Comparison of ENCODE assay signal across 9 cellular contexts in the genomic region with DNA sequence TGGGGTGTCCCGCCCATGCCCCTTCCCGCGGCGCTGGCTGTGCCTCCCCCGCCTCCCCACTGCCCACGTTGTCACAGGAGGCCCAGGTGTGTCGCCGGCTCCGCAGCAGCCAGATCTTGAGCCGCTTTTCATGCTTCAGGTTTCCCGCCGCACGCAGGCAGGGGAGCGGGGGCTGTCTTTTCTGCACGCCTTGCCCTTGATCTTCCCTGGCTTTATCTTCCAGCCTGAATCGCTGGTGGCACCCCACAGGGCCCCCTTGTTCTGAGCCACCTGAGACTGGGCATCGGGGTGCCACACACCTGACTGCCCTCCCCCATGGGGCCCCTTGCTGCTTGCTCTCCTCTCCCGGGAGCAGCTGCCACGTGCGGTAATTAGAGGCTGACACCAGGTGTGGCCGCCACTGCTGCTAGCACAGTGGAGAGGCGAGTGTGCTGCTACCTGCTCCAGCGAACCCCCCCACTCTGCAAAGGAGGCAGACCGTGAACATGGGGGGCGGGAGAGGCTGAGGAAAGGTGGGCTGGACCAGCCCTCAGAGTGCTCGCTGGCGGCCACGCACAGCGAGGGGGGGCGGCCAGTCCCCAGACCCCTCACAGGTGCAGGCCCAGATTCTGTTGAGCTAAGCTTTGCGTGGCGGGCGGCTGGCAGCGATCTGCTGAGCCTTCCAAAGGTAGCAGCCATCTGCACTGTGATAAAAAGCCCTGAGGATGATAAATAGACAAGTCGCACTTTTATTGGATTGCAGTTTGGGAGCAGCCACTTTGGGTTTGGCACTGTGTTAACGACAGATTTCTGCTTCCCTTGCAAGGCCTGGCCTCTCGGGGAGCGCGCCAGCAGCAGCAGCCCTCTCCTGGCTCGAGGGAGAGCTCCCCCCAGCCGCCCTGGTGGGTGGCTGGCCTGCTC.
DNase-seq lines count a peak whose midpoint lies in the region; ATAC-seq and TF ChIP-seq lines count a peak whose summit lies in the region.
"Had no signal": no experiment of that assay in that cellular context is flagged by ENCODE, and none has a peak within 500 bp of the region (broad histone marks: within the 10 kb centered on the region; RNA-seq: fewer than 3 reads in every experiment).

No MANE protein-coding gene starts in this region.

- no peaks in the 10 kb centered on the region for H3K9me3 Mint-ChIP-seq in naive thymus-derived CD8-positive, alpha-beta T cell
- no peaks in the 10 kb centered on the region for H3K9me3 Mint-ChIP-seq in activated CD8-positive, alpha-beta memory T cell treated with anti-CD3 and anti-CD28 coated beads, Interleukin-2, amount 10 ng/mL, durations not matched to agents 7 days and 5 days (ENCODE audit: low read depth)

- peak overlapping the region in 6 of 10 donors; percentile 33 to 57 (median 48) for H3K4me3 Mint-ChIP-seq in naive thymus-derived CD8-positive, alpha-beta T cell
- H3K4me3 Mint-ChIP-seq in activated CD8-positive, alpha-beta memory T cell treated with anti-CD3 and anti-CD28 coated beads, Interleukin-2, amount 10 ng/mL, durations not matched to agents 7 days and 5 days = no peak overlapping the region

- H3K9me3 ChIP-seq in SJCRH30 (replicated peaks) = no peaks in the 10 kb centered on the region
- H3K9me3 ChIP-seq: upper lobe of left lung had no signal

- no peaks in the 10 kb centered on the region for H3K27me3 Mint-ChIP-seq in naive thymus-derived CD8-positive, alpha-beta T cell
- no peaks in the 10 kb centered on the region for H3K27me3 Mint-ChIP-seq in activated CD8-positive, alpha-beta memory T cell treated with anti-CD3 and anti-CD28 coated beads, Interleukin-2, amount 10 ng/mL, durations not matched to agents 7 days and 5 days

- POLR2A ChIA-PET in naive thymus-derived CD8-positive, alpha-beta T cell (lab: Charles Lee) = interaction anchor here (0.7 to 6.5 kb wide), 7 partner anchors 8 to 168 kb away, joined by 3 to 87 read pairs (median 4); partner anchors contain the start of gene GSE1
- POLR2A ChIA-PET in HEK293T (lab: Yijun Ruan, JAX) = no interaction called here

- no peak for ATAC-seq in naive thymus-derived CD8-positive, alpha-beta T cell
- ATAC-seq in activated CD8-positive, alpha-beta memory T cell treated with anti-CD3 and anti-CD28 coated beads, Interleukin-2, amount 10 ng/mL, durations not matched to agents 7 days and 5 days = no peak

- H3K36me3 ChIP-seq in SJCRH30 = no peaks in the 10 kb centered on the region
- H3K36me3 ChIP-seq: upper lobe of left lung had no signal

- DNase-seq in DMS79 (lab: John Stamatoyannopoulos, UW) (peak; percentile 84), NCI-H146 treated with DMSO at 0.1 percent for 48 hours (lab: John Stamatoyannopoulos, UW; ENCODE audit: unreplicated experiment) (peak; percentile 83), SHP77 treated with DMSO at 0.1 percent for 48 hours (lab: John Stamatoyannopoulos, UW) (peak; percentile 91), SJCRH30 (no peak), NK-92 (lab: John Stamatoyannopoulos, UW; ENCODE audit: unreplicated experiment) (no peak), HEK293T (ENCODE audit: extremely low spot score) (no peak)
- DNase-seq in naive thymus-derived CD8-positive, alpha-beta T cell = peak in 2 of 10 donors; percentile 32 to 36
- no peak for DNase-seq in activated CD8-positive, alpha-beta memory T cell treated with anti-CD3 and anti-CD28 coated beads, Interleukin-2, amount 10 ng/mL, durations not matched to agents 7 days and 5 days

- H3K27ac ChIP-seq in SJCRH30 = no peak overlapping the region
- H3K27ac ChIP-seq: upper lobe of left lung had no signal

- no peaks in the 10 kb centered on the region for H3K27me3 ChIP-seq in SJCRH30
- H3K27me3 ChIP-seq: upper lobe of left lung had no signal

- H3K4me3 ChIP-seq in SJCRH30 = no peak overlapping the region
- H3K4me3 ChIP-seq: upper lobe of left lung had no signal

- CTCF ChIA-PET in HEK293T (lab: Yijun Ruan, JAX) = interaction anchor here (1.3 kb wide), 1 partner anchor 29 kb away, joined by 3 read pairs; no protein-coding TSS in a partner anchor
- CTCF ChIA-PET in activated CD8-positive, alpha-beta memory T cell treated with anti-CD3 and anti-CD28 coated beads, Interleukin-2, amount 10 ng/mL, durations not matched to agents 7 days and 5 days (lab: Charles Lee) = interaction anchor here (0.7 to 1.2 kb wide), 2 partner anchors 24 to 106 kb away, joined by 3 read pairs; no protein-coding TSS in a partner anchor

- no peaks in the 10 kb centered on the region for H3K36me3 Mint-ChIP-seq in naive thymus-derived CD8-positive, alpha-beta T cell
- H3K36me3 Mint-ChIP-seq in activated CD8-positive, alpha-beta memory T cell treated with anti-CD3 and anti-CD28 coated beads, Interleukin-2, amount 10 ng/mL, durations not matched to agents 7 days and 5 days = no peaks in the 10 kb centered on the region

- peaks cover 25 to 54% (median 46%) of the 10 kb centered on the region in 4 donors for H3K4me1 Mint-ChIP-seq in naive thymus-derived CD8-positive, alpha-beta T cell
- peaks cover 15% of the 10 kb centered on the region for H3K4me1 Mint-ChIP-seq in activated CD8-positive, alpha-beta memory T cell treated with anti-CD3 and anti-CD28 coated beads, Interleukin-2, amount 10 ng/mL, durations not matched to agents 7 days and 5 days

- peak overlapping the region in 6 of 10 donors; percentile 29 to 79 (median 59) for H3K27ac Mint-ChIP-seq in naive thymus-derived CD8-positive, alpha-beta T cell
- no peak overlapping the region for H3K27ac Mint-ChIP-seq in activated CD8-positive, alpha-beta memory T cell treated with anti-CD3 and anti-CD28 coated beads, Interleukin-2, amount 10 ng/mL, durations not matched to agents 7 days and 5 days

- H3K4me1 ChIP-seq in SJCRH30 = peaks cover 29% of the 10 kb centered on the region

TF ChIP-seq in HEK293T, 16 proteins besides CTCF, POLR2A, EP300 and RAD21:
- no peak for TF ChIP-seq ZNF384 (IDR thresholded peaks at IDR 0.05)
- no peak for TF ChIP-seq TARDBP (IDR thresholded peaks at IDR 0.05)
- no peak for TF ChIP-seq FOXA1 (IDR thresholded peaks at IDR 0.05)
- TF ChIP-seq LEF1 (IDR thresholded peaks at IDR 0.05; ENCODE audit: borderline replicate concordance) = no peak
- no peak for TF ChIP-seq ARNT (IDR thresholded peaks at IDR 0.05)
- TF ChIP-seq L3MBTL2 (conservative IDR thresholded peaks at IDR 0.05) = no peak
- TF ChIP-seq HDGF (IDR thresholded peaks at IDR 0.05; ENCODE audit: borderline replicate concordance) = no peak
- TF ChIP-seq SUZ12 (IDR thresholded peaks at IDR 0.05) = no peak
- no peak for TF ChIP-seq BHLHE40 (IDR thresholded peaks at IDR 0.05; ENCODE audit: borderline replicate concordance)
- no peak for TF ChIP-seq SP1 (IDR thresholded peaks at IDR 0.05)
- TF ChIP-seq NFRKB (IDR thresholded peaks at IDR 0.05) = no peak
- TF ChIP-seq ELF4 (IDR thresholded peaks at IDR 0.05) = no peak
- no peak for TF ChIP-seq CTBP1 (IDR thresholded peaks at IDR 0.05; ENCODE audit: borderline replicate concordance)
- no peak for TF ChIP-seq FOXK2 (IDR thresholded peaks at IDR 0.05)
- no peak for TF ChIP-seq FOXM1 (IDR thresholded peaks at IDR 0.05; ENCODE audit: borderline replicate concordance)
TF ChIP-seq in HEK293T: peak in this region for 0.

Comparison
In these comparisons a context has a peak if more than half of its experiments do, and no peak if none do; other contexts are left out.
1. DNase-seq: peak in DMS79 (single experiment), NCI-H146 treated with DMSO at 0.1 percent for 48 hours (single experiment) and SHP77 treated with DMSO at 0.1 percent for 48 hours (single experiment); none in SJCRH30 (0 of 2), NK-92 (single experiment), HEK293T (single experiment) and activated CD8-positive, alpha-beta memory T cell treated with anti-CD3 and anti-CD28 coated beads, Interleukin-2, amount 10 ng/mL, durations not matched to agents 7 days and 5 days (single experiment).